In genomic region chr9:21029661-21030060, GRCh38 we compare ENCODE assay signal across 22 cellular contexts. TPM values are rescaled to one million over a fixed set of nuclear protein-coding genes. Genes with fewer than 3 reads are reported as not detected.
DNase-seq lines count a peak whose midpoint lies in the region; ATAC-seq and TF ChIP-seq lines count a peak whose summit lies in the region.
"Had no signal": no experiment of that assay in that cellular context is flagged by ENCODE, and none has a peak within 500 bp of the region (broad histone marks: within the 10 kb centered on the region; RNA-seq: fewer than 3 reads in every experiment).

No MANE protein-coding gene starts in this region.

- no peaks in the 10 kb centered on the region for H3K9me2 ChIP-seq in OCI-LY7 (ENCODE audit: insufficient read depth, low read length)

- TF ChIP-seq CTCF in OCI-LY7 (conservative IDR thresholded peaks at IDR 0.05; ENCODE audit: low read length) (no peak), transverse colon (IDR thresholded peaks at IDR 0.05) (no peak)

- CTCF ChIA-PET in OCI-LY7 (lab: Charles Lee; ENCODE audit: unreplicated experiment), result no interaction called here
- CTCF ChIA-PET in naive thymus-derived CD4-positive, alpha-beta T cell (lab: Charles Lee), result no interaction called here
- CTCF ChIA-PET in activated CD4-positive, alpha-beta T cell treated with anti-CD3 and anti-CD28 coated beads for 36 hours (lab: Charles Lee), result interaction anchor here (0.6 to 1.3 kb wide), 2 partner anchors 9 to 60 kb away, joined by 3 to 4 read pairs; no protein-coding TSS in a partner anchor

- H3K4me3 Mint-ChIP-seq in naive thymus-derived CD4-positive, alpha-beta T cell, result no peak overlapping the region
- H3K4me3 Mint-ChIP-seq in stimulated activated naive CD8-positive, alpha-beta T cell treated with anti-CD3 and anti-CD28 coated beads, Interleukin-15, amount 100 ng/mL, for 72 hours, result no peak overlapping the region
- no peak overlapping the region for H3K4me3 Mint-ChIP-seq in activated CD4-positive, alpha-beta T cell treated with anti-CD3 and anti-CD28 coated beads for 36 hours
- H3K4me3 Mint-ChIP-seq: CD8-positive, alpha-beta memory T cell had no signal

- no peaks in the 10 kb centered on the region for H3K36me3 ChIP-seq in OCI-LY7 (ENCODE audit: insufficient read depth, low read length)
- H3K36me3 ChIP-seq in naive thymus-derived CD4-positive, alpha-beta T cell (ENCODE audit: control insufficient read depth in 2 of 3, insufficient read depth in 3 of 3, low read length in 3 of 3), result peaks cover 0 to 12% (median 0%) of the 10 kb centered on the region in 3 experiments
- no peaks in the 10 kb centered on the region for H3K36me3 ChIP-seq in transverse colon

- H3K9me3 ChIP-seq in OCI-LY7 (ENCODE audit: low read length), result no peaks in the 10 kb centered on the region
- H3K9me3 ChIP-seq in naive thymus-derived CD4-positive, alpha-beta T cell (ENCODE audit: control insufficient read depth in 2 of 3, low read length in 3 of 3), result no peaks in the 10 kb centered on the region
- H3K9me3 ChIP-seq in transverse colon, result no peaks in the 10 kb centered on the region
- H3K9me3 ChIP-seq: BLaER1 had no signal

- intact Hi-C loops in OCI-LY7 (cut with micrococcal nuclease; ENCODE audit: unreplicated experiment), result no loop called here
- intact Hi-C loops in naive thymus-derived CD4-positive, alpha-beta T cell (cut with micrococcal nuclease), result loop anchor here (2.0 to 10.0 kb wide), 8 partner anchors 31 to 1977 kb away; partner anchors contain the start of genes DENND4C (in 1 of the 2) and KLHL9 (in 1 of the 2)
- intact Hi-C loops in transverse colon (cut with DNase I; ENCODE audit: low total_unique reads), result no loop called here
- intact Hi-C loops in activated CD4-positive, alpha-beta T cell treated with anti-CD3 and anti-CD28 coated beads for 36 hours (cut with DNase I, micrococcal nuclease), result loop anchor here (1.0 to 5.0 kb wide), 7 partner anchors 29 to 1053 kb away; partner anchors contain the start of gene MLLT3 (in 2 of the 2)

- ATAC-seq in activated CD4-positive, CD25-positive, alpha-beta regulatory T cell treated with anti-CD3 and anti-CD28 coated beads, Interleukin-2, amount 50 U/mL, for 24 hours, result peak; percentile 5 to 10
- no peak for ATAC-seq in naive thymus-derived CD4-positive, alpha-beta T cell
- ATAC-seq in stimulated activated naive CD8-positive, alpha-beta T cell treated with anti-CD3 and anti-CD28 coated beads, Interleukin-15, amount 100 ng/mL, for 72 hours, result no peak
- no peak for ATAC-seq in activated CD4-positive, alpha-beta T cell treated with anti-CD3 and anti-CD28 coated beads for 36 hours

- H2AFZ ChIP-seq in OCI-LY7 (ENCODE audit: low read length), result no peak overlapping the region

- peak overlapping the region; percentile 5; the same call in 1 of the 2 replicates for H3K4me2 ChIP-seq in OCI-LY7 (ENCODE audit: low read length)

- in situ Hi-C loops in transverse colon (cut with MboI; ENCODE audit: low pct_ligation_motif_present in 1 of 4, low pct_unique_long_range_greater_than_20kb in 1 of 4, low sequenced_read_pairs in 3 of 4), result no loop called here

- H3K9me3 Mint-ChIP-seq in naive thymus-derived CD4-positive, alpha-beta T cell, result peaks cover 0 to 8% (median 0%) of the 10 kb centered on the region in 11 donors
- no peaks in the 10 kb centered on the region for H3K9me3 Mint-ChIP-seq in stimulated activated naive CD8-positive, alpha-beta T cell treated with anti-CD3 and anti-CD28 coated beads, Interleukin-15, amount 100 ng/mL, for 72 hours
- H3K9me3 Mint-ChIP-seq in activated CD4-positive, alpha-beta T cell treated with anti-CD3 and anti-CD28 coated beads for 36 hours (ENCODE audit: low read depth), result no peaks in the 10 kb centered on the region
- H3K9me3 Mint-ChIP-seq: CD8-positive, alpha-beta memory T cell had no signal

- H3K4me3 ChIP-seq in OCI-LY7 (ENCODE audit: low read depth, low read length, poor library complexity, severe bottlenecking) (no peak overlapping the region), transverse colon (no peak overlapping the region)
- no peak overlapping the region for H3K4me3 ChIP-seq in naive thymus-derived CD4-positive, alpha-beta T cell (ENCODE audit: low read length)
- H3K4me3 ChIP-seq: BLaER1 had no signal

- no TSS peak for BruUV-seq in OCI-LY7 (replicated peaks; lab: Mats Ljungman, UMichigan)

- no peaks in the 10 kb centered on the region for H4K20me1 ChIP-seq in OCI-LY7 (ENCODE audit: insufficient read depth, low read length)
- H4K20me1 ChIP-seq: BLaER1 had no signal

- H3K36me3 Mint-ChIP-seq in naive thymus-derived CD4-positive, alpha-beta T cell, result peaks cover 20 to 29% (median 21%) of the 10 kb centered on the region in 5 donors
- peaks cover 6% of the 10 kb centered on the region for H3K36me3 Mint-ChIP-seq in activated CD4-positive, alpha-beta T cell treated with anti-CD3 and anti-CD28 coated beads for 36 hours (ENCODE audit: low read depth)

- H3K4me1 ChIP-seq in OCI-LY7 (ENCODE audit: insufficient read depth, low read length, poor library complexity, severe bottlenecking) (no peaks in the 10 kb centered on the region), transverse colon (peaks cover 0 to 11% (median 4%) of the 10 kb centered on the region in 4 donors)
- peaks cover 12 to 16% of the 10 kb centered on the region in 2 donors for H3K4me1 ChIP-seq in naive thymus-derived CD4-positive, alpha-beta T cell (ENCODE audit: control insufficient read depth in 2 of 2, insufficient read depth in 2 of 2, low read length in 2 of 2)

- H3K27me3 ChIP-seq in naive thymus-derived CD4-positive, alpha-beta T cell (ENCODE audit: control insufficient read depth in 2 of 2, insufficient read depth in 2 of 2, low read length in 2 of 2), result no peaks in the 10 kb centered on the region
- H3K27me3 ChIP-seq in transverse colon, result no peaks in the 10 kb centered on the region
- H3K27me3 ChIP-seq: BLaER1 had no signal

- 62% methylated on average over 8 of the region's 8 CpGs; no CpG with 5 or more reads in 1 of the 2 donors for WGBS in transverse colon (ENCODE audit: low coverage in 1 of 2), 2 donors

- no peak for DNase-seq in activated CD4-positive, CD25-positive, alpha-beta regulatory T cell treated with anti-CD3 and anti-CD28 coated beads, Interleukin-2, amount 50 U/mL, for 72 hours
- no peak for DNase-seq in OCI-LY7 (ENCODE audit: low spot score)
- no peak for DNase-seq in naive thymus-derived CD4-positive, alpha-beta T cell
- no peak for DNase-seq in transverse colon
- no peak for DNase-seq in stimulated activated naive CD8-positive, alpha-beta T cell treated with anti-CD3 and anti-CD28 coated beads, Interleukin-15, amount 100 ng/mL, for 72 hours
- DNase-seq in activated CD4-positive, alpha-beta T cell treated with anti-CD3 and anti-CD28 coated beads for 36 hours, result no peak
- DNase-seq in activated CD4-positive, alpha-beta T cell treated with anti-CD3 and anti-CD28 coated beads, Interleukin-2, amount 50 U/mL, for 4 hours, result no peak
- DNase-seq: ACHN, Calu3, KBM-7, NCI-H1092 treated with DMSO at 0.1 percent for 48 hours, NCI-H146, NCI-H2029, NCI-H226, NCI-H510A treated with DMSO at 0.1 percent for 48 hours, NCI-H774 had no signal

- H3K27ac ChIP-seq in OCI-LY7 (ENCODE audit: low read depth, low read length, poor library complexity, severe bottlenecking), result no peak overlapping the region
- peak overlapping the region; percentile 24 for H3K27ac ChIP-seq in naive thymus-derived CD4-positive, alpha-beta T cell (ENCODE audit: low read depth, low read length)
- H3K27ac ChIP-seq in transverse colon, result peak overlapping the region; percentile 84 to 90 (median 87)
- H3K27ac ChIP-seq: 22Rv1, BLaER1 had no signal

- no peak for TF ChIP-seq POLR2A in transverse colon (IDR thresholded peaks at IDR 0.05)

- no peak overlapping the region for H3K27ac Mint-ChIP-seq in naive thymus-derived CD4-positive, alpha-beta T cell
- H3K27ac Mint-ChIP-seq in stimulated activated naive CD8-positive, alpha-beta T cell treated with anti-CD3 and anti-CD28 coated beads, Interleukin-15, amount 100 ng/mL, for 72 hours, result no peak overlapping the region
- H3K27ac Mint-ChIP-seq in activated CD4-positive, alpha-beta T cell treated with anti-CD3 and anti-CD28 coated beads for 36 hours, result no peak overlapping the region
- H3K27ac Mint-ChIP-seq: CD8-positive, alpha-beta memory T cell had no signal

- peaks cover 16 to 55% (median 40%) of the 10 kb centered on the region in 7 donors for H3K4me1 Mint-ChIP-seq in naive thymus-derived CD4-positive, alpha-beta T cell
- peaks cover 34% of the 10 kb centered on the region for H3K4me1 Mint-ChIP-seq in stimulated activated naive CD8-positive, alpha-beta T cell treated with anti-CD3 and anti-CD28 coated beads, Interleukin-15, amount 100 ng/mL, for 72 hours
- peaks cover 28% of the 10 kb centered on the region for H3K4me1 Mint-ChIP-seq in activated CD4-positive, alpha-beta T cell treated with anti-CD3 and anti-CD28 coated beads for 36 hours

- no peaks in the 10 kb centered on the region for H3K27me3 Mint-ChIP-seq in naive thymus-derived CD4-positive, alpha-beta T cell
- no peaks in the 10 kb centered on the region for H3K27me3 Mint-ChIP-seq in stimulated activated naive CD8-positive, alpha-beta T cell treated with anti-CD3 and anti-CD28 coated beads, Interleukin-15, amount 100 ng/mL, for 72 hours
- H3K27me3 Mint-ChIP-seq in activated CD4-positive, alpha-beta T cell treated with anti-CD3 and anti-CD28 coated beads for 36 hours, result no peaks in the 10 kb centered on the region
- H3K27me3 Mint-ChIP-seq: CD8-positive, alpha-beta memory T cell had no signal

- POLR2A ChIA-PET in OCI-LY7 (lab: Charles Lee), result interaction anchor here (0.7 kb wide), 1 partner anchor 9 kb away, joined by 3 read pairs; no protein-coding TSS in a partner anchor
- POLR2A ChIA-PET in naive thymus-derived CD4-positive, alpha-beta T cell (lab: Charles Lee), result interaction anchor here (1.0 to 2.4 kb wide), 4 partner anchors 28 to 346 kb away, joined by 3 to 9 read pairs (median 4); partner anchors contain the start of gene FOCAD
- POLR2A ChIA-PET in activated CD4-positive, alpha-beta T cell treated with anti-CD3 and anti-CD28 coated beads for 36 hours (lab: Charles Lee), result no interaction called here

- TF ChIP-seq EP300 in transverse colon (IDR thresholded peaks at IDR 0.05; ENCODE audit: low read depth), result no peak

- no peaks in the 10 kb centered on the region for H3K79me2 ChIP-seq in OCI-LY7 (ENCODE audit: insufficient read depth, low read depth, low read length)

RNA-seq across cellular contexts. Expression of gene HACD4, which starts 1.8 kb away (rescaled TPM):
- total RNA-seq in OCI-LY7 (2014; rRNA removed; shearing (Covaris generic)), result not detected in 2 replicates
- total RNA-seq in OCI-LY7 (2022) (not detected in 2 replicates), transverse colon (1 to 10 TPM; 1.1 to 4.8 (median 2.7) TPM)
- total RNA-seq in naive thymus-derived CD4-positive, alpha-beta T cell, result 10 to 100 TPM in 4 of 5 experiments, 1 to 10 TPM in 1; 9.3 to 15.2 (median 13.6) TPM
- 1 to 10 TPM; 7.6 to 7.9 TPM for polyA plus RNA-seq in naive thymus-derived CD4-positive, alpha-beta T cell
- total RNA-seq in activated CD4-positive, alpha-beta T cell treated with anti-CD3 and anti-CD28 coated beads for 36 hours, result 1 to 10 TPM; 2.7 to 3.0 TPM

RNA-seq across cellular contexts. Expression of gene IFNB1, which starts 48.1 kb away (rescaled TPM):
- not detected in 2 replicates for total RNA-seq in OCI-LY7 (2014; rRNA removed; shearing (Covaris generic))
- not detected in 2 replicates for total RNA-seq in OCI-LY7 (2022)
- total RNA-seq in naive thymus-derived CD4-positive, alpha-beta T cell, result not detected
- not detected for polyA plus RNA-seq in naive thymus-derived CD4-positive, alpha-beta T cell
- total RNA-seq in transverse colon, result not detected
- 1 to 10 TPM; 1.4 to 2.2 TPM for total RNA-seq in activated CD4-positive, alpha-beta T cell treated with anti-CD3 and anti-CD28 coated beads for 36 hours
- total RNA-seq: CD8-positive, alpha-beta memory T cell; Right ventricle myocardium inferior; SK-MEL-5 had no signal
- polyA plus RNA-seq: CD8-positive, alpha-beta memory T cell had no signal

Comparison
In these comparisons a context has a peak if more than half of its experiments do, and no peak if none do; other contexts are left out.
1. ATAC-seq: peak in activated CD4-positive, CD25-positive, alpha-beta regulatory T cell treated with anti-CD3 and anti-CD28 coated beads, Interleukin-2, amount 50 U/mL, for 24 hours (2 of 2); none in naive thymus-derived CD4-positive, alpha-beta T cell (single experiment), stimulated activated naive CD8-positive, alpha-beta T cell treated with anti-CD3 and anti-CD28 coated beads, Interleukin-15, amount 100 ng/mL, for 72 hours (single experiment) and activated CD4-positive, alpha-beta T cell treated with anti-CD3 and anti-CD28 coated beads for 36 hours (single experiment).
2. intact Hi-C loops: an anchor here in naive thymus-derived CD4-positive, alpha-beta T cell (2.0 to 10.0 kb wide) and activated CD4-positive, alpha-beta T cell treated with anti-CD3 and anti-CD28 coated beads for 36 hours (1.0 to 5.0 kb wide); none called in OCI-LY7 and transverse colon.